2 cellular contexts compared by ENCODE assay signal in genomic region chr2:74440005-74440377, GRCh38.
TF ChIP-seq lines count a peak whose summit lies in the region.

No MANE protein-coding gene starts in this region.

TF ChIP-seq in IMR-90, 13 proteins besides CTCF, POLR2A, EP300 and RAD21:
- TF ChIP-seq NFE2L2 (IDR thresholded peaks at IDR 0.05; ENCODE audit: low read depth, low read length) (no peak), SMC3 (IDR thresholded peaks at IDR 0.05; ENCODE audit: low read depth, low read length) (no peak), MAFK (IDR thresholded peaks at IDR 0.05; ENCODE audit: low read depth, low read length) (no peak), USF2 (IDR thresholded peaks at IDR 0.05; ENCODE audit: low read depth, low read length) (no peak), MXI1 (IDR thresholded peaks at IDR 0.05; ENCODE audit: borderline replicate concordance, low read depth, low read length) (no peak), RCOR1 (IDR thresholded peaks at IDR 0.05; ENCODE audit: insufficient replicate concordance, low read length) (no peak), FOS (IDR thresholded peaks at IDR 0.05; ENCODE audit: low read depth, low read length) (no peak), RFX5 (IDR thresholded peaks at IDR 0.05; ENCODE audit: low read depth, low read length) (no peak), CEBPB (IDR thresholded peaks at IDR 0.05; ENCODE audit: low read depth, low read length) (no peak), MAZ (IDR thresholded peaks at IDR 0.05; ENCODE audit: borderline replicate concordance, low read depth, low read length) (no peak), CHD1 (IDR thresholded peaks at IDR 0.05; ENCODE audit: low read depth, low read length) (no peak), ELK1 (IDR thresholded peaks at IDR 0.05; ENCODE audit: borderline replicate concordance, low read depth, low read length) (no peak), BHLHE40 (IDR thresholded peaks at IDR 0.05; ENCODE audit: low read depth, low read length) (no peak)
TF ChIP-seq in IMR-90: peak in this region for 0.

TF ChIP-seq in liver, 16 proteins besides CTCF, POLR2A, EP300 and RAD21:
- TF ChIP-seq MAX (IDR thresholded peaks at IDR 0.05) (no peak), NR2F2 (IDR thresholded peaks at IDR 0.05) (peak; percentile 24), REST (IDR thresholded peaks at IDR 0.05) (peak; percentile 3)
